In the genomic region with DNA sequence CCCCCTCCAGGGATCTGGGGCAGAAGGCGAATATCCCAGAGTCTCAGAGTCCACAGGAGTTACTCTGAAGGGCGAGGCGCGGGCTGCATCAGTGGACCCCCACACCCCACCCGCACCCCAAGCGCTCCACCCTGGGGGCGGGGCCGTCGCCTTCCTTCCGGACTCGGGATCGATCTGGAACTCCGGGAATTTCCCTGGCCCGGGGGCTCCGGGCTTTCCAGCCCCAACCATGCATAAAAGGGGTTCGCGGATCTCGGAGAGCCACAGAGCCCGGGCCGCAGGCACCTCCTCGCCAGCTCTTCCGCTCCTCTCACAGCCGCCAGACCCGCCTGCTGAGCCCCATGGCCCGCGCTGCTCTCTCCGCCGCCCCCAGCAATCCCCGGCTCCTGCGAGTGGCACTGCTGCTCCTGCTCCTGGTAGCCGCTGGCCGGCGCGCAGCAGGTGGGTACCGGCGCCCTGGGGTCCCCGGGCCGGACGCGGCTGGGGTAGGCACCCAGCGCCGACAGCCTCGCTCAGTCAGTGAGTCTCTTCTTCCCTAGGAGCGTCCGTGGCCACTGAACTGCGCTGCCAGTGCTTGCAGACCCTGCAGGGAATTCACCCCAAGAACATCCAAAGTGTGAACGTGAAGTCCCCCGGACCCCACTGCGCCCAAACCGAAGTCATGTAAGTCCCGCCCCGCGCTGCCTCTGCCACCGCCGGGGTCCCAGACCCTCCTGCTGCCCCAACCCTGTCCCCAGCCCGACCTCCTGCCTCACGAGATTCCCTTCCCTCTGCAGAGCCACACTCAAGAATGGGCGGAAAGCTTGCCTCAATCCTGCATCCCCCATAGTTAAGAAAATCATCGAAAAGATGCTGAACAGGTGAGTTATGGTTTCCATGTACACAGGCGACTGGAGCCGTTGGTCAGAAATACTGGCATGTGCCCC, we compare ENCODE assay signal across 9 cellular contexts. TPM values are rescaled to one million over a fixed set of nuclear protein-coding genes. Genes with fewer than 3 reads are reported as not detected.
DNase-seq lines count a peak whose midpoint lies in the region; ATAC-seq and TF ChIP-seq lines count a peak whose summit lies in the region.
"Had no signal": no experiment of that assay in that cellular context is flagged by ENCODE, and none has a peak within 500 bp of the region (broad histone marks: within the 10 kb centered on the region; RNA-seq: fewer than 3 reads in every experiment).

A gene (plus strand): TSS at position 264 of the 926 bp plus-strand sequence. CDS start 78 bp downstream, at position 342.

- peak; percentile 89 for ATAC-seq in GM23338
- ATAC-seq in SK-N-SH treated with all-trans-retinoic acid at 6 μM for 48 hours = peak; percentile 77
- no peak for ATAC-seq in HG03457 (IDR thresholded peaks at IDR 0.05; ENCODE audit: unreplicated experiment)

- H3K9me3 Mint-ChIP-seq in GM23338 = no peaks in the 10 kb centered on the region

- peak within 1 kb of the TSS; percentile 18; the same call in 1 of the 2 replicates for H3K27ac Mint-ChIP-seq in GM23338
- H3K27ac Mint-ChIP-seq: natural killer cell treated with Interleukin-12 subunit alpha and Interleukin-12 subunit beta and Interleukin-15 and Interleukin-18, amount 100 ng/mL, for 72 hours had no signal

- no peaks in the 10 kb centered on the region for H3K36me3 Mint-ChIP-seq in GM23338 (ENCODE audit: low read depth)
- H3K36me3 Mint-ChIP-seq: natural killer cell treated with Interleukin-12 subunit alpha and Interleukin-12 subunit beta and Interleukin-15 and Interleukin-18, amount 100 ng/mL, for 72 hours had no signal

- peaks cover 25% of the 10 kb centered on the region for H3K4me1 Mint-ChIP-seq in GM23338

- H3K4me1 ChIP-seq in GM23338 (ENCODE audit: insufficient read depth) = peaks cover 18% of the 10 kb centered on the region
- no peaks in the 10 kb centered on the region for H3K4me1 ChIP-seq in parathyroid adenoma

- H3K4me2 ChIP-seq in GM23338 (peak within 1 kb of the TSS; percentile 89), parathyroid adenoma (ENCODE audit: low read length) (peak within 1 kb of the TSS; percentile 76)

- intact Hi-C loops in head of caudate nucleus (cut with DNase I) = no loop called here

- H3K27ac ChIP-seq in GM23338 (ENCODE audit: low read depth) (no peak within 1 kb of the TSS), parathyroid adenoma (no peak within 1 kb of the TSS)

- H3K4me3 Mint-ChIP-seq in GM23338 = peak within 1 kb of the TSS; percentile 76
- H3K4me3 Mint-ChIP-seq: natural killer cell treated with Interleukin-12 subunit alpha and Interleukin-12 subunit beta and Interleukin-15 and Interleukin-18, amount 100 ng/mL, for 72 hours had no signal

- peaks cover 23% of the 10 kb centered on the region for H3K27me3 ChIP-seq in GM23338 (ENCODE audit: insufficient read depth)
- peaks cover 2% of the 10 kb centered on the region for H3K27me3 ChIP-seq in parathyroid adenoma (ENCODE audit: control insufficient read depth, insufficient read depth, low read length)

- H3F3A ChIP-seq in GM23338 (replicated peaks; ENCODE audit: low read depth) = no peaks in the 10 kb centered on the region; the same call in 1 of the 2 replicates

- no peak within 1 kb of the TSS for H3K9ac ChIP-seq in parathyroid adenoma

- DNase-seq in GM23338 (ENCODE audit: low spot score) (peak; percentile 79), head of caudate nucleus (peak in 35 of 42 donors; percentile 10 to 71 (median 39)), NAMALWA (ENCODE audit: low spot score) (no peak)
- DNase-seq in effector CD8-positive, alpha-beta T cell (lab: John Stamatoyannopoulos, UW) = no peak
- DNase-seq in stimulated activated naive CD4-positive, alpha-beta T cell (lab: John Stamatoyannopoulos, UW) = no peak

- H3K79me2 ChIP-seq in GM23338 (replicated peaks; ENCODE audit: insufficient read depth) = no peaks in the 10 kb centered on the region
- H3K79me2 ChIP-seq in parathyroid adenoma = no peaks in the 10 kb centered on the region

- TF ChIP-seq CTCF in GM23338 (conservative IDR thresholded peaks at IDR 0.05; ENCODE audit: low read depth in 2 of 2) = peak in 1 of 2 experiments; percentile 55; a peak in 2 of 4 replicates
- no peak for TF ChIP-seq CTCF in parathyroid adenoma (IDR thresholded peaks at IDR 0.05)

- H2AFZ ChIP-seq in GM23338 (peak within 1 kb of the TSS; percentile 87), parathyroid adenoma (peak within 1 kb of the TSS; percentile 62)

- H3K4me3 ChIP-seq in GM23338 = peak within 1 kb of the TSS; percentile 80
- H3K4me3 ChIP-seq in parathyroid adenoma (ENCODE audit: low read depth, low read length) = peak within 1 kb of the TSS; percentile 55

- H4K20me1 ChIP-seq in GM23338 (replicated peaks; ENCODE audit: insufficient read depth) = no peaks in the 10 kb centered on the region

- H3K36me3 ChIP-seq in GM23338 (ENCODE audit: insufficient read depth) = no peaks in the 10 kb centered on the region
- H3K36me3 ChIP-seq in parathyroid adenoma (ENCODE audit: control insufficient read depth, insufficient read depth, low read length) = no peaks in the 10 kb centered on the region

- H3K9me2 ChIP-seq in GM23338 (ENCODE audit: insufficient read depth) = no peaks in the 10 kb centered on the region

- peaks cover 12% of the 10 kb centered on the region for H3K27me3 Mint-ChIP-seq in GM23338 (ENCODE audit: insufficient read depth, low read depth, poor library complexity)

- H3K9me3 ChIP-seq in parathyroid adenoma (ENCODE audit: control insufficient read depth, low read length) = no peaks in the 10 kb centered on the region

TF ChIP-seq in SK-N-SH treated with all-trans-retinoic acid at 6 μM for 48 hours, 23 proteins besides CTCF, POLR2A, EP300 and RAD21:
- TF ChIP-seq ESRRG (CRISPR knock-in tag; IDR thresholded peaks at IDR 0.05) (no peak), ARNTL (CRISPR knock-in tag; IDR thresholded peaks at IDR 0.05; ENCODE audit: borderline replicate concordance, low read depth) (no peak), ZNF8 (CRISPR knock-in tag; IDR thresholded peaks at IDR 0.05) (no peak), RARB (CRISPR knock-in tag; IDR thresholded peaks at IDR 0.05) (no peak), ZNF70 (CRISPR knock-in tag; IDR thresholded peaks at IDR 0.05) (no peak), ZNF565 (CRISPR knock-in tag; conservative IDR thresholded peaks at IDR 0.05; ENCODE audit: low read depth) (no peak), ZFP3 (CRISPR knock-in tag; IDR thresholded peaks at IDR 0.05) (no peak), OSR1 (CRISPR knock-in tag; IDR thresholded peaks at IDR 0.05) (no peak)
- TF ChIP-seq, protein P1, sequence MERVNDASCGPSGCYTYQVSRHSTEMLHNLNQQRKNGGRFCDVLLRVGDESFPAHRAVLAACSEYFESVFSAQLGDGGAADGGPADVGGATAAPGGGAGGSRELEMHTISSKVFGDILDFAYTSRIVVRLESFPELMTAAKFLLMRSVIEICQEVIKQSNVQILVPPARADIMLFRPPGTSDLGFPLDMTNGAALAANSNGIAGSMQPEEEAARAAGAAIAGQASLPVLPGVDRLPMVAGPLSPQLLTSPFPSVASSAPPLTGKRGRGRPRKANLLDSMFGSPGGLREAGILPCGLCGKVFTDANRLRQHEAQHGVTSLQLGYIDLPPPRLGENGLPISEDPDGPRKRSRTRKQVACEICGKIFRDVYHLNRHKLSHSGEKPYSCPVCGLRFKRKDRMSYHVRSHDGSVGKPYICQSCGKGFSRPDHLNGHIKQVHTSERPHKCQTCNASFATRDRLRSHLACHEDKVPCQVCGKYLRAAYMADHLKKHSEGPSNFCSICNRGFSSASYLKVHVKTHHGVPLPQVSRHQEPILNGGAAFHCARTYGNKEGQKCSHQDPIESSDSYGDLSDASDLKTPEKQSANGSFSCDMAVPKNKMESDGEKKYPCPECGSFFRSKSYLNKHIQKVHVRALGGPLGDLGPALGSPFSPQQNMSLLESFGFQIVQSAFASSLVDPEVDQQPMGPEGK (CRISPR knock-in tag; IDR thresholded peaks at IDR 0.05; ENCODE audit: borderline replicate concordance) = no peak

RNA-seq across cellular contexts. Expression of the gene that starts here (rescaled TPM):
- 1.6 and 1.9 TPM in 2 replicates for total RNA-seq in GM23338 (2014; rRNA removed; shearing (Covaris generic))
- 2.1 and 2.5 TPM in 2 replicates for polyA plus RNA-seq in GM23338 (2016; fragmentation: Nextera tagmentation; extraction: Ambion mirVana)

Comparison
In these comparisons a context has a peak if more than half of its experiments do, and no peak if none do; other contexts are left out.
1. DNase-seq: peak in GM23338 (single experiment) and head of caudate nucleus (35 of 42); none in NAMALWA (single experiment), effector CD8-positive, alpha-beta T cell (single experiment) and stimulated activated naive CD4-positive, alpha-beta T cell (0 of 6).